ENCODE assay signal across 15 cellular contexts in genomic region chr22:41911292-41911611, GRCh38. TPM values are rescaled to one million over a fixed set of nuclear protein-coding genes. Genes with fewer than 3 reads are reported as not detected.
DNase-seq lines count a peak whose midpoint lies in the region; ATAC-seq and TF ChIP-seq lines count a peak whose summit lies in the region.
"Had no signal": no experiment of that assay in that cellular context is flagged by ENCODE, and none has a peak within 500 bp of the region (broad histone marks: within the 10 kb centered on the region; RNA-seq: fewer than 3 reads in every experiment).

No MANE protein-coding gene starts in this region.

- H3K4me1 ChIP-seq in left ventricle myocardium inferior, result peaks cover 45% of the 10 kb centered on the region

- no peak for TF ChIP-seq CTCF in left ventricle myocardium inferior (IDR thresholded peaks at IDR 0.05; ENCODE audit: borderline replicate concordance)
- no peak for TF ChIP-seq CTCF in activated B cell treated with CpG ODN at 0.5 μM for 24 hours (IDR thresholded peaks at IDR 0.05)
- TF ChIP-seq CTCF in type B pancreatic cell (conservative IDR thresholded peaks at IDR 0.05), result no peak
- no peak for TF ChIP-seq CTCF in omental fat pad (IDR thresholded peaks at IDR 0.05)

- CTCF ChIA-PET in activated B cell treated with CpG ODN at 0.5 μM for 24 hours (lab: Charles Lee), result interaction anchor here (0.9 to 2.5 kb wide), 2 partner anchors 14 to 29 kb away, joined by 3 to 10 read pairs; no protein-coding TSS in a partner anchor

- H3K4me3 Mint-ChIP-seq in activated B cell treated with CpG ODN at 0.5 μM for 24 hours (peak overlapping the region; percentile 64), naive B cell (peak overlapping the region; percentile 74 to 91 (median 80)), type B pancreatic cell (peak overlapping the region; percentile 54)

- H3K4me3 ChIP-seq in left ventricle myocardium inferior, result peak overlapping the region; percentile 64

- intact Hi-C loops in left ventricle myocardium inferior (cut with micrococcal nuclease), result no loop called here
- intact Hi-C loops in left cardiac atrium (cut with DNase I), result no loop called here
- intact Hi-C loops in activated B cell treated with CpG ODN at 0.5 μM for 24 hours (cut with micrococcal nuclease), result loop anchor here (2.0 kb wide), 1 partner anchor 14 kb away; no protein-coding TSS in a partner anchor

- H3K36me3 ChIP-seq in left ventricle myocardium inferior, result peaks cover 15% of the 10 kb centered on the region

- H3K9me3 Mint-ChIP-seq in activated B cell treated with CpG ODN at 0.5 μM for 24 hours (no peaks in the 10 kb centered on the region), naive B cell (no peaks in the 10 kb centered on the region), type B pancreatic cell (no peaks in the 10 kb centered on the region)
- H3K9me3 Mint-ChIP-seq: activated T-cell treated with anti-CD3 and anti-CD28 coated beads, Interleukin-2, amount 50 U/mL, for 4 hours had no signal

- no peaks in the 10 kb centered on the region for H3K9me3 ChIP-seq in left ventricle myocardium inferior (replicated peaks)
- H3K9me3 ChIP-seq: esophagus muscularis mucosa, vagina had no signal

- H3K27me3 Mint-ChIP-seq in activated B cell treated with CpG ODN at 0.5 μM for 24 hours, result peaks cover 10% of the 10 kb centered on the region
- peaks cover 12 to 30% (median 15%) of the 10 kb centered on the region in 3 donors for H3K27me3 Mint-ChIP-seq in naive B cell
- H3K27me3 Mint-ChIP-seq in type B pancreatic cell, result peaks cover 46% of the 10 kb centered on the region

- ATAC-seq in left cardiac atrium (no peak), activated B cell treated with CpG ODN at 0.5 μM for 24 hours (ENCODE audit: low read depth) (no peak), naive B cell (ENCODE audit: low read depth in 2 of 2) (no peak), omental fat pad (ENCODE audit: low FRiP score) (no peak)

- H3K27ac Mint-ChIP-seq in activated B cell treated with CpG ODN at 0.5 μM for 24 hours (no peak overlapping the region), naive B cell (peak overlapping the region in 3 of 6 donors; percentile 70 to 96 (median 88)), type B pancreatic cell (no peak overlapping the region)
- H3K27ac Mint-ChIP-seq: progenitor cell of endocrine pancreas had no signal

- peaks cover 71% of the 10 kb centered on the region for H3K27me3 ChIP-seq in left ventricle myocardium inferior (ENCODE audit: low read depth)

- H3K36me3 Mint-ChIP-seq in activated B cell treated with CpG ODN at 0.5 μM for 24 hours (ENCODE audit: low read depth) (peaks cover 10% of the 10 kb centered on the region), naive B cell (no peaks in the 10 kb centered on the region), type B pancreatic cell (no peaks in the 10 kb centered on the region)

- POLR2A ChIA-PET in activated B cell treated with CpG ODN at 0.5 μM for 24 hours (lab: Charles Lee), result interaction anchor here (0.6 to 11.7 kb wide), 7 partner anchors 9 to 213 kb away, joined by 3 to 173 read pairs (median 27); partner anchors contain the start of genes MEI1, SREBF2 and TNFRSF13C

- peak overlapping the region; percentile 82 for H3K27ac ChIP-seq in left ventricle myocardium inferior (replicated peaks)
- H3K27ac ChIP-seq: esophagus muscularis mucosa, vagina had no signal

- H3K4me1 Mint-ChIP-seq in activated B cell treated with CpG ODN at 0.5 μM for 24 hours (peaks cover 58% of the 10 kb centered on the region), naive B cell (peaks cover 45 to 59% (median 54%) of the 10 kb centered on the region in 3 donors), type B pancreatic cell (ENCODE audit: unreplicated experiment) (no peaks in the 10 kb centered on the region)

- DNase-seq in left ventricle myocardium inferior (no peak), left cardiac atrium (no peak), activated B cell treated with CpG ODN at 0.5 μM for 24 hours (no peak), naive B cell (no peak), type B pancreatic cell (ENCODE audit: extremely low spot score, unreplicated experiment) (no peak), omental fat pad (ENCODE audit: low spot score) (no peak), AG20443 (ENCODE audit: low spot score) (no peak), GM19240 (ENCODE audit: insufficient read length, low spot score) (no peak)
- DNase-seq: activated T-cell treated with anti-CD3 and anti-CD28 coated beads, Interleukin-2, amount 50 U/mL, for 4 hours; islet precursor cell; NCI-H1436; NK-92 treated with Interleukin-12 subunit alpha and Interleukin-12 subunit beta, amount 100 ng/mL, for 24 hours had no signal

RNA-seq across cellular contexts. Expression of gene SHISA8, which starts 3.6 kb away (rescaled TPM):
- total RNA-seq in left ventricle myocardium inferior (2.2 TPM), left cardiac atrium (1 to 10 TPM; 1.1 to 3.3 TPM), activated B cell treated with CpG ODN at 0.5 μM for 24 hours (10.9 and 12.6 TPM in 2 replicates), type B pancreatic cell (ENCODE audit: low replicate concordance) (0.22 and 0.45 TPM in 2 replicates), omental fat pad (not detected)
- polyA plus RNA-seq in naive B cell (ENCODE audit: low read depth in 6 of 6), result 1 to 10 TPM in 1 of 6 donors, under 1 TPM in 5; 0.28 to 1.7 (median 0.67) TPM
- total RNA-seq: progenitor cell of endocrine pancreas, vagina had no signal

RNA-seq across cellular contexts. Expression of gene TNFRSF13C, which starts 15.4 kb away (rescaled TPM):
- total RNA-seq in left ventricle myocardium inferior (0.55 TPM), left cardiac atrium (under 1 TPM; 0.29 to 0.44 TPM), activated B cell treated with CpG ODN at 0.5 μM for 24 hours (266 and 295 TPM in 2 replicates), type B pancreatic cell (ENCODE audit: low replicate concordance) (0.79 and 3.4 TPM in 2 replicates), omental fat pad (under 1 TPM; 0.16 to 0.84 (median 0.22) TPM)
- polyA plus RNA-seq in naive B cell (ENCODE audit: low read depth in 6 of 6), result 100 to 1,000 TPM in 1 of 6 donors, 10 to 100 TPM in 5; 65.3 to 104 (median 84.2) TPM
- total RNA-seq: vagina had no signal

RNA-seq across cellular contexts. Expression of gene CENPM, which starts 35.7 kb away (rescaled TPM):
- 0.47 TPM for total RNA-seq in left ventricle myocardium inferior
- total RNA-seq in left cardiac atrium, result 1 to 10 TPM in 1 of 2 donors, under 1 TPM in 1; 0.79 to 2.0 TPM
- 9.6 and 13.3 TPM in 2 replicates for total RNA-seq in activated B cell treated with CpG ODN at 0.5 μM for 24 hours
- 10 to 100 TPM; 41.2 to 70.9 (median 53.0) TPM for polyA plus RNA-seq in naive B cell (ENCODE audit: low read depth in 6 of 6)
- total RNA-seq in type B pancreatic cell (ENCODE audit: low replicate concordance), result 12.2 and 29.4 TPM in 2 replicates
- 1 to 10 TPM in 1 of 4 donors, under 1 TPM in 1, not detected in 2; 0.84 to 5.4 TPM for total RNA-seq in omental fat pad
- total RNA-seq: esophagus muscularis mucosa, vagina had no signal

RNA-seq across cellular contexts. Expression of gene SEPTIN3, which starts 58.0 kb away (rescaled TPM):
- total RNA-seq in left ventricle myocardium inferior (not detected), left cardiac atrium (under 1 TPM; 0.09 to 0.24 TPM), activated B cell treated with CpG ODN at 0.5 μM for 24 hours (0.49 and 0.54 TPM in 2 replicates), type B pancreatic cell (ENCODE audit: low replicate concordance) (3.7 and 16.3 TPM in 2 replicates), omental fat pad (under 1 TPM in 3 of 4 donors, not detected in 1; 0.13 to 0.72 (median 0.37) TPM)
- not detected for polyA plus RNA-seq in naive B cell (ENCODE audit: low read depth in 6 of 6)

Comparison
In these comparisons a context has a peak if more than half of its experiments do, and no peak if none do; other contexts are left out.
1. RNA of gene TNFRSF13C, which starts 15.4 kb away (total RNA-seq): 266 to 295 TPM in activated B cell treated with CpG ODN at 0.5 μM for 24 hours; 0.79 to 3.4 TPM in type B pancreatic cell, 0.55 TPM in left ventricle myocardium inferior (single experiment), 0.29 to 0.44 TPM in left cardiac atrium and 0.16 to 0.84 TPM in omental fat pad; every median in the first group is over 10 times any median in the second.
2. Peak in every context shown above with its lines, with median percentiles within 50 percentile points of each other: H3K4me3 Mint-ChIP-seq.